Comparison of ENCODE assay signal across 8 cellular contexts in genomic region chr19:37505958-37506386, GRCh38. TPM values are rescaled to one million over a fixed set of nuclear protein-coding genes. Genes with fewer than 3 reads are reported as not detected.
A peak's percentile ranks its signal among the peaks of the same experiment; 100 is the strongest.
DNase-seq lines count a peak whose midpoint lies in the region; ATAC-seq and TF ChIP-seq lines count a peak whose summit lies in the region.

No MANE protein-coding gene starts in this region.

- no peak for TF ChIP-seq CTCF in GM12875 (IDR thresholded peaks at IDR 0.05; ENCODE audit: borderline replicate concordance, insufficient read depth, low read depth, low read length)
- no peak for TF ChIP-seq CTCF in fibroblast of lung (conservative IDR thresholded peaks at IDR 0.05 in 1 of 2, IDR thresholded peaks at IDR 0.05 in 1 of 2; ENCODE audit: low read depth in 1 of 2, low read length in 2 of 2)
- no peak for TF ChIP-seq CTCF in retinal pigment epithelial cell (conservative IDR thresholded peaks at IDR 0.05; ENCODE audit: low read depth, low read length)

- no peaks in the 10 kb centered on the region for H3K27me3 ChIP-seq in fibroblast of lung (ENCODE audit: control insufficient read depth, insufficient read depth, low read length)

- no peaks in the 10 kb centered on the region for H3K79me2 ChIP-seq in fibroblast of lung (ENCODE audit: control insufficient read depth, insufficient read depth, low read length)

- H3K4me1 ChIP-seq in fibroblast of lung (ENCODE audit: control insufficient read depth, extremely low read depth, insufficient read depth, low read length), result no peaks in the 10 kb centered on the region

- no peak for ATAC-seq in GM18520 (IDR thresholded peaks at IDR 0.05; ENCODE audit: unreplicated experiment)

- H3K4me2 ChIP-seq in fibroblast of lung (ENCODE audit: extremely low read depth, insufficient read depth, low read length), result peak overlapping the region; percentile 83

- H2AFZ ChIP-seq in fibroblast of lung (ENCODE audit: low read length), result peak overlapping the region; percentile 96

- no peaks in the 10 kb centered on the region for H3K36me3 ChIP-seq in fibroblast of lung (ENCODE audit: control insufficient read depth, insufficient read depth, low read length)

- DNase-seq in NCI-H2171 treated with DMSO at 0.1 percent for 48 hours (lab: John Stamatoyannopoulos, UW) (peak; percentile 85), fibroblast of lung (ENCODE audit: low read depth in 2 of 2) (no peak), retinal pigment epithelial cell (ENCODE audit: low read depth) (no peak), H4 (ENCODE audit: low spot score) (no peak), NAMALWA (ENCODE audit: low spot score) (no peak)
- no peak for DNase-seq in stimulated activated CD4-positive, alpha-beta T cell treated with anti-CD3 and anti-CD28 coated beads, Interleukin-12 subunit alpha, Interleukin-12 subunit beta, amount 100 ng/mL, for 4 hours

- no peaks in the 10 kb centered on the region for H3K9me3 ChIP-seq in fibroblast of lung (ENCODE audit: control insufficient read depth, insufficient read depth, low read depth, low read length)

- H4K20me1 ChIP-seq in fibroblast of lung (ENCODE audit: control insufficient read depth, extremely low read depth, insufficient read depth, low read length), result no peaks in the 10 kb centered on the region

- peak overlapping the region; percentile 82 for H3K27ac ChIP-seq in fibroblast of lung (ENCODE audit: insufficient read depth, low read length)

- H3K4me3 ChIP-seq in GM12875 (ENCODE audit: low read depth, low read length), result peak overlapping the region; percentile 66
- peak overlapping the region; percentile 57 to 91 (median 69) for H3K4me3 ChIP-seq in fibroblast of lung (replicated peaks in 1 of 4; ENCODE audit: control extremely low read depth in 1 of 4, insufficient read depth in 1 of 4, low read depth in 3 of 4, low read length in 4 of 4)
- H3K4me3 ChIP-seq in retinal pigment epithelial cell (ENCODE audit: low read length), result peak overlapping the region; percentile 97

- no peak overlapping the region for H3K9ac ChIP-seq in fibroblast of lung (ENCODE audit: insufficient read depth, low read length)

RNA-seq across cellular contexts. Expression of gene ZNF793, which starts 0.8 kb away (rescaled TPM):
- 2.6 and 5.9 TPM in 2 replicates for total RNA-seq in fibroblast of lung
- polyA plus RNA-seq in fibroblast of lung, result 1.6 and 1.7 TPM in 2 replicates
- polyA plus RNA-seq in fibroblast of lung (2012), result 1.5 and 2.1 TPM in 2 replicates
- polyA minus RNA-seq in fibroblast of lung (ENCODE audit: low replicate concordance), result 0.70 and 1.8 TPM in 2 replicates
- total RNA-seq in H4 (2014; rRNA removed; shearing (Covaris generic)), result 2.6 and 3.3 TPM in 2 replicates

RNA-seq across cellular contexts. Expression of gene ZNF570, which starts 36.8 kb away (rescaled TPM):
- total RNA-seq in fibroblast of lung, result 11.7 and 13.4 TPM in 2 replicates
- 4.1 and 5.8 TPM in 2 replicates for polyA plus RNA-seq in fibroblast of lung
- 1.9 and 3.5 TPM in 2 replicates for polyA plus RNA-seq in fibroblast of lung (2012)
- polyA minus RNA-seq in fibroblast of lung (ENCODE audit: low replicate concordance), result 1.1 and 1.7 TPM in 2 replicates
- 4.1 and 11.6 TPM in 2 replicates for total RNA-seq in H4 (2014; rRNA removed; shearing (Covaris generic))

RNA-seq across cellular contexts. Expression of gene ZNF569, which starts 38.7 kb away (rescaled TPM):
- 8.5 and 11.9 TPM in 2 replicates for total RNA-seq in fibroblast of lung
- polyA plus RNA-seq in fibroblast of lung, result 3.0 and 4.3 TPM in 2 replicates
- polyA plus RNA-seq in fibroblast of lung (2012), result 2.0 and 3.7 TPM in 2 replicates
- 0.22 and 0.39 TPM in 2 replicates for polyA minus RNA-seq in fibroblast of lung (ENCODE audit: low replicate concordance)
- total RNA-seq in H4 (2014; rRNA removed; shearing (Covaris generic)), result 5.7 TPM in 2 replicates
